ENCODE assay signal across 1 cellular context in genomic region chr10:119892188-119893065, GRCh38.
TF ChIP-seq lines count a peak whose summit lies in the region.

Gene SEC23IP, plus strand, starts transcription at chr10:119892730. Its CDS starts 53 bp downstream, at chr10:119892783.

TF ChIP-seq in HepG2, 621 proteins besides CTCF, POLR2A, EP300 and RAD21 (continued from another document and continues in another):
- TF ChIP-seq, protein P1, sequence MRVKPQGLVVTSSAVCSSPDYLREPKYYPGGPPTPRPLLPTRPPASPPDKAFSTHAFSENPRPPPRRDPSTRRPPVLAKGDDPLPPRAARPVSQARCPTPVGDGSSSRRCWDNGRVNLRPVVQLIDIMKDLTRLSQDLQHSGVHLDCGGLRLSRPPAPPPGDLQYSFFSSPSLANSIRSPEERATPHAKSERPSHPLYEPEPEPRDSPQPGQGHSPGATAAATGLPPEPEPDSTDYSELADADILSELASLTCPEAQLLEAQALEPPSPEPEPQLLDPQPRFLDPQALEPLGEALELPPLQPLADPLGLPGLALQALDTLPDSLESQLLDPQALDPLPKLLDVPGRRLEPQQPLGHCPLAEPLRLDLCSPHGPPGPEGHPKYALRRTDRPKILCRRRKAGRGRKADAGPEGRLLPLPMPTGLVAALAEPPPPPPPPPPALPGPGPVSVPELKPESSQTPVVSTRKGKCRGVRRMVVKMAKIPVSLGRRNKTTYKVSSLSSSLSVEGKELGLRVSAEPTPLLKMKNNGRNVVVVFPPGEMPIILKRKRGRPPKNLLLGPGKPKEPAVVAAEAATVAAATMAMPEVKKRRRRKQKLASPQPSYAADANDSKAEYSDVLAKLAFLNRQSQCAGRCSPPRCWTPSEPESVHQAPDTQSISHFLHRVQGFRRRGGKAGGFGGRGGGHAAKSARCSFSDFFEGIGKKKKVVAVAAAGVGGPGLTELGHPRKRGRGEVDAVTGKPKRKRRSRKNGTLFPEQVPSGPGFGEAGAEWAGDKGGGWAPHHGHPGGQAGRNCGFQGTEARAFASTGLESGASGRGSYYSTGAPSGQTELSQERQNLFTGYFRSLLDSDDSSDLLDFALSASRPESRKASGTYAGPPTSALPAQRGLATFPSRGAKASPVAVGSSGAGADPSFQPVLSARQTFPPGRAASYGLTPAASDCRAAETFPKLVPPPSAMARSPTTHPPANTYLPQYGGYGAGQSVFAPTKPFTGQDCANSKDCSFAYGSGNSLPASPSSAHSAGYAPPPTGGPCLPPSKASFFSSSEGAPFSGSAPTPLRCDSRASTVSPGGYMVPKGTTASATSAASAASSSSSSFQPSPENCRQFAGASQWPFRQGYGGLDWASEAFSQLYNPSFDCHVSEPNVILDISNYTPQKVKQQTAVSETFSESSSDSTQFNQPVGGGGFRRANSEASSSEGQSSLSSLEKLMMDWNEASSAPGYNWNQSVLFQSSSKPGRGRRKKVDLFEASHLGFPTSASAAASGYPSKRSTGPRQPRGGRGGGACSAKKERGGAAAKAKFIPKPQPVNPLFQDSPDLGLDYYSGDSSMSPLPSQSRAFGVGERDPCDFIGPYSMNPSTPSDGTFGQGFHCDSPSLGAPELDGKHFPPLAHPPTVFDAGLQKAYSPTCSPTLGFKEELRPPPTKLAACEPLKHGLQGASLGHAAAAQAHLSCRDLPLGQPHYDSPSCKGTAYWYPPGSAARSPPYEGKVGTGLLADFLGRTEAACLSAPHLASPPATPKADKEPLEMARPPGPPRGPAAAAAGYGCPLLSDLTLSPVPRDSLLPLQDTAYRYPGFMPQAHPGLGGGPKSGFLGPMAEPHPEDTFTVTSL (CRISPR knock-in tag; IDR thresholded peaks at IDR 0.05; ENCODE audit: borderline replicate concordance) = peak; percentile 60; the same call in 1 of the 2 replicates
- TF ChIP-seq KDM3A (CRISPR knock-in tag; IDR thresholded peaks at IDR 0.05; ENCODE audit: low read depth) (no peak; the same call in 1 of the 2 replicates), TCF12 (IDR thresholded peaks at IDR 0.05) (no peak), TCF12 (CRISPR knock-in tag; IDR thresholded peaks at IDR 0.05) (no peak), KLF13 (CRISPR knock-in tag; IDR thresholded peaks at IDR 0.05) (no peak), ZKSCAN8 (CRISPR knock-in tag; IDR thresholded peaks at IDR 0.05; ENCODE audit: borderline replicate concordance) (peak; percentile 87; the same call in 1 of the 2 replicates), ISX (CRISPR knock-in tag; conservative IDR thresholded peaks at IDR 0.05) (no peak; the same call in 1 of the 2 replicates), ZNF770 (CRISPR knock-in tag; IDR thresholded peaks at IDR 0.05) (peak; percentile 27; the same call in 1 of the 2 replicates), STAG1 (CRISPR knock-in tag; IDR thresholded peaks at IDR 0.05) (no peak), THRA (CRISPR knock-in tag; IDR thresholded peaks at IDR 0.05; ENCODE audit: borderline replicate concordance) (peak; percentile 61), RFXANK (CRISPR knock-in tag; IDR thresholded peaks at IDR 0.05) (peak; percentile 76; the same call in 1 of the 2 replicates), ZNF34 (CRISPR knock-in tag; IDR thresholded peaks at IDR 0.05; ENCODE audit: borderline replicate concordance) (peak; percentile 86; the same call in 1 of the 2 replicates), NFYB (CRISPR knock-in tag; IDR thresholded peaks at IDR 0.05) (no peak), SUZ12 (IDR thresholded peaks at IDR 0.05; ENCODE audit: low read depth, low read length) (no peak), ZNF678 (CRISPR knock-in tag; IDR thresholded peaks at IDR 0.05) (no peak), ZNF558 (CRISPR knock-in tag; IDR thresholded peaks at IDR 0.05; ENCODE audit: borderline replicate concordance) (peak; percentile 82; the same call in 1 of the 2 replicates), ZNF180 (CRISPR knock-in tag; IDR thresholded peaks at IDR 0.05; ENCODE audit: borderline replicate concordance, low read depth) (no peak), RXRB (CRISPR knock-in tag; IDR thresholded peaks at IDR 0.05; ENCODE audit: borderline replicate concordance) (peak; percentile 81), LRRFIP1 (CRISPR knock-in tag; conservative IDR thresholded peaks at IDR 0.05) (no peak), ZNF766 (CRISPR knock-in tag; IDR thresholded peaks at IDR 0.05; ENCODE audit: borderline replicate concordance) (peak; percentile 67; the same call in 1 of the 2 replicates), MAX (IDR thresholded peaks at IDR 0.05) (peak; percentile 98), ZNF704 (CRISPR knock-in tag; IDR thresholded peaks at IDR 0.05; ENCODE audit: borderline replicate concordance) (peak; percentile 77), ZNF776 (CRISPR knock-in tag; IDR thresholded peaks at IDR 0.05) (peak; percentile 31; the same call in 1 of the 2 replicates), IKZF4 (CRISPR knock-in tag; IDR thresholded peaks at IDR 0.05; ENCODE audit: borderline replicate concordance, low read depth, not compliant biosample characterization) (peak; percentile 90), SRSF4 (IDR thresholded peaks at IDR 0.05; ENCODE audit: low read depth, low read length, poor library complexity, severe bottlenecking) (no peak), ZSCAN9 (CRISPR knock-in tag; IDR thresholded peaks at IDR 0.05; ENCODE audit: borderline replicate concordance) (peak; percentile 53; the same call in 1 of the 2 replicates), ZNF282 (IDR thresholded peaks at IDR 0.05; ENCODE audit: partially characterized antibody) (no peak), RFX1 (IDR thresholded peaks at IDR 0.05) (no peak)
- TF ChIP-seq, protein P2, sequence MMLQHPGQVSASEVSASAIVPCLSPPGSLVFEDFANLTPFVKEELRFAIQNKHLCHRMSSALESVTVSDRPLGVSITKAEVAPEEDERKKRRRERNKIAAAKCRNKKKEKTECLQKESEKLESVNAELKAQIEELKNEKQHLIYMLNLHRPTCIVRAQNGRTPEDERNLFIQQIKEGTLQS (CRISPR knock-in tag; IDR thresholded peaks at IDR 0.05) = no peak; the same call in 1 of the 2 replicates
- TF ChIP-seq, protein P3, sequence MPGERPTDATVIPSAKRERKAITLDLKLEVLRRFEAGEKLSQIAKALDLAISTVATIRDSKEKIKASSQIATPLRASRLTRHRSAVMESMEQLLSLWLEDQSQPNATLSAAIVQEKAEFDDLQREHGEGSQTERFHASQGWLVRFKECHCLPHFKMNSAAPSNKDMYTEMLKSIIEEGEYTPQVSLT (CRISPR knock-in tag; IDR thresholded peaks at IDR 0.05; ENCODE audit: borderline replicate concordance, low read depth) = no peak
- TF ChIP-seq, protein P4, sequence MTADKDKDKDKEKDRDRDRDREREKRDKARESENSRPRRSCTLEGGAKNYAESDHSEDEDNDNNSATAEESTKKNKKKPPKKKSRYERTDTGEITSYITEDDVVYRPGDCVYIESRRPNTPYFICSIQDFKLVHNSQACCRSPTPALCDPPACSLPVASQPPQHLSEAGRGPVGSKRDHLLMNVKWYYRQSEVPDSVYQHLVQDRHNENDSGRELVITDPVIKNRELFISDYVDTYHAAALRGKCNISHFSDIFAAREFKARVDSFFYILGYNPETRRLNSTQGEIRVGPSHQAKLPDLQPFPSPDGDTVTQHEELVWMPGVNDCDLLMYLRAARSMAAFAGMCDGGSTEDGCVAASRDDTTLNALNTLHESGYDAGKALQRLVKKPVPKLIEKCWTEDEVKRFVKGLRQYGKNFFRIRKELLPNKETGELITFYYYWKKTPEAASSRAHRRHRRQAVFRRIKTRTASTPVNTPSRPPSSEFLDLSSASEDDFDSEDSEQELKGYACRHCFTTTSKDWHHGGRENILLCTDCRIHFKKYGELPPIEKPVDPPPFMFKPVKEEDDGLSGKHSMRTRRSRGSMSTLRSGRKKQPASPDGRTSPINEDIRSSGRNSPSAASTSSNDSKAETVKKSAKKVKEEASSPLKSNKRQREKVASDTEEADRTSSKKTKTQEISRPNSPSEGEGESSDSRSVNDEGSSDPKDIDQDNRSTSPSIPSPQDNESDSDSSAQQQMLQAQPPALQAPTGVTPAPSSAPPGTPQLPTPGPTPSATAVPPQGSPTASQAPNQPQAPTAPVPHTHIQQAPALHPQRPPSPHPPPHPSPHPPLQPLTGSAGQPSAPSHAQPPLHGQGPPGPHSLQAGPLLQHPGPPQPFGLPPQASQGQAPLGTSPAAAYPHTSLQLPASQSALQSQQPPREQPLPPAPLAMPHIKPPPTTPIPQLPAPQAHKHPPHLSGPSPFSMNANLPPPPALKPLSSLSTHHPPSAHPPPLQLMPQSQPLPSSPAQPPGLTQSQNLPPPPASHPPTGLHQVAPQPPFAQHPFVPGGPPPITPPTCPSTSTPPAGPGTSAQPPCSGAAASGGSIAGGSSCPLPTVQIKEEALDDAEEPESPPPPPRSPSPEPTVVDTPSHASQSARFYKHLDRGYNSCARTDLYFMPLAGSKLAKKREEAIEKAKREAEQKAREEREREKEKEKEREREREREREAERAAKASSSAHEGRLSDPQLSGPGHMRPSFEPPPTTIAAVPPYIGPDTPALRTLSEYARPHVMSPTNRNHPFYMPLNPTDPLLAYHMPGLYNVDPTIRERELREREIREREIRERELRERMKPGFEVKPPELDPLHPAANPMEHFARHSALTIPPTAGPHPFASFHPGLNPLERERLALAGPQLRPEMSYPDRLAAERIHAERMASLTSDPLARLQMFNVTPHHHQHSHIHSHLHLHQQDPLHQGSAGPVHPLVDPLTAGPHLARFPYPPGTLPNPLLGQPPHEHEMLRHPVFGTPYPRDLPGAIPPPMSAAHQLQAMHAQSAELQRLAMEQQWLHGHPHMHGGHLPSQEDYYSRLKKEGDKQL (CRISPR knock-in tag; IDR thresholded peaks at IDR 0.05; ENCODE audit: low read depth) = peak; percentile 42; the same call in 1 of the 2 replicates
- TF ChIP-seq, protein P5, sequence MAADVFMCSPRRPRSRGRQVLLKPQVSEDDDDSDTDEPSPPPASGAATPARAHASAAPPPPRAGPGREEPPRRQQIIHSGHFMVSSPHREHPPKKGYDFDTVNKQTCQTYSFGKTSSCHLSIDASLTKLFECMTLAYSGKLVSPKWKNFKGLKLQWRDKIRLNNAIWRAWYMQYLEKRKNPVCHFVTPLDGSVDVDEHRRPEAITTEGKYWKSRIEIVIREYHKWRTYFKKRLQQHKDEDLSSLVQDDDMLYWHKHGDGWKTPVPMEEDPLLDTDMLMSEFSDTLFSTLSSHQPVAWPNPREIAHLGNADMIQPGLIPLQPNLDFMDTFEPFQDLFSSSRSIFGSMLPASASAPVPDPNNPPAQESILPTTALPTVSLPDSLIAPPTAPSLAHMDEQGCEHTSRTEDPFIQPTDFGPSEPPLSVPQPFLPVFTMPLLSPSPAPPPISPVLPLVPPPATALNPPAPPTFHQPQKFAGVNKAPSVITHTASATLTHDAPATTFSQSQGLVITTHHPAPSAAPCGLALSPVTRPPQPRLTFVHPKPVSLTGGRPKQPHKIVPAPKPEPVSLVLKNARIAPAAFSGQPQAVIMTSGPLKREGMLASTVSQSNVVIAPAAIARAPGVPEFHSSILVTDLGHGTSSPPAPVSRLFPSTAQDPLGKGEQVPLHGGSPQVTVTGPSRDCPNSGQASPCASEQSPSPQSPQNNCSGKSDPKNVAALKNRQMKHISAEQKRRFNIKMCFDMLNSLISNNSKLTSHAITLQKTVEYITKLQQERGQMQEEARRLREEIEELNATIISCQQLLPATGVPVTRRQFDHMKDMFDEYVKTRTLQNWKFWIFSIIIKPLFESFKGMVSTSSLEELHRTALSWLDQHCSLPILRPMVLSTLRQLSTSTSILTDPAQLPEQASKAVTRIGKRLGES (CRISPR knock-in tag; IDR thresholded peaks at IDR 0.05; ENCODE audit: borderline replicate concordance) = peak; percentile 62; the same call in 1 of the 2 replicates
